In the genomic region with DNA sequence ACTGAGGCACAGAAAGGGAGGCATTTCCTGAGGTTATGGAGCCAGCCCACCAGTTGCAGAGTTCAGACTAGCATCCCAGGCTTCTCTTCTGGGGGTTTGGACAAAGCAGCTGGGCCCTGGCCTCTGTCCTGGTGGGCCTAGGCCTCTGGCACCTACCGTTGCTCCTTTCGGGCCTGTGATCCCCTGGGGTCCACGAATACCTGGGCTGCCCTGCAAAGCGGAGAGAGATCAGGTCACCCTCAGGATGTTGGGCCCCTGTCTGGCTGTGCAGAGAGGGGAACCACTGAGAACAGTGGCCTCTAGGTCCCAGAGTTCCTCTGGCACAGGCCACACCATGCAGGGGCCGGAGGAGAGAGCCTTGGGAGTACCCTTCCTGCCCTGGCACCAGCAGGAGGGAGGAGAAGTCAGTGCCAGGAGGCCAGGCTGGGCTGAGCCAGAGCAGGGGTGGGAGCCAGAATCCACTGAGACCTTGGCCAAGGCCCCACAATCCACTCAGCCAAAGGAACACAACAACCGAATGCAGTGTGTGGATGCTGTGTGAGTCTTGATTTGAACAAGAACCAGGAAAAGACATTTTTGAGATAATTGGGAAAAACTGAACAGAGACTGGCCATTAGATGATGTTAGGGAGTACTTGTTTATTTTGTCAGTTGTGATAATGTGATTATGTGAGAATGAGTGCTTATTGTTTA, we compare ENCODE assay signal across 17 cellular contexts. TPM values are rescaled to one million over a fixed set of nuclear protein-coding genes. Genes with fewer than 3 reads are reported as not detected.
DNase-seq lines count a peak whose midpoint lies in the region; ATAC-seq and TF ChIP-seq lines count a peak whose summit lies in the region.
"Had no signal": no experiment of that assay in that cellular context is flagged by ENCODE, and none has a peak within 500 bp of the region (broad histone marks: within the 10 kb centered on the region; RNA-seq: fewer than 3 reads in every experiment).

No MANE protein-coding gene starts in this region.

- TF ChIP-seq CTCF in tibial artery (IDR thresholded peaks at IDR 0.05), result no peak

- H3K9me3 ChIP-seq in tibial artery, result no peaks in the 10 kb centered on the region
- H3K9me3 ChIP-seq: gastroesophageal sphincter, lower lobe of right lung, prostate gland, tibial nerve had no signal

- ATAC-seq in Right ventricle myocardium inferior, result peak; percentile 55
- no peak for ATAC-seq in HG03159 (IDR thresholded peaks at IDR 0.05; ENCODE audit: unreplicated experiment)
- ATAC-seq: gastroesophageal sphincter, lower lobe of right lung had no signal

- H3K36me3 ChIP-seq in tibial artery, result no peaks in the 10 kb centered on the region
- H3K36me3 ChIP-seq: gastroesophageal sphincter, lower lobe of right lung, prostate gland, tibial nerve had no signal

- H3K4me1 ChIP-seq in tibial artery, result peaks cover 0 to 19% (median 8%) of the 10 kb centered on the region in 4 donors
- H3K4me1 ChIP-seq: gastroesophageal sphincter had no signal

- intact Hi-C loops in Right ventricle myocardium inferior (cut with DNase I), result no loop called here
- intact Hi-C loops in cardiac septum (cut with DNase I), result no loop called here
- intact Hi-C loops in head of caudate nucleus (cut with DNase I), result no loop called here
- intact Hi-C loops in tibial artery (cut with DNase I; ENCODE audit: low total_unique reads), result no loop called here

- peaks cover 0 to 10% of the 10 kb centered on the region in 2 donors for H3K27me3 ChIP-seq in tibial artery
- H3K27me3 ChIP-seq: gastroesophageal sphincter, tibial nerve had no signal

- DNase-seq in Right ventricle myocardium inferior (ENCODE audit: missing footprints), result no peak
- DNase-seq in cardiac septum (ENCODE audit: low spot score), result no peak
- DNase-seq in head of caudate nucleus, result peak in 41 of 42 donors; percentile 44 to 89 (median 74)
- peak in 50 of 56 donors; percentile 16 to 83 (median 54) for DNase-seq in nucleus accumbens (lab: John Stamatoyannopoulos, UW)
- peak; percentile 39 to 85 for DNase-seq in tibial artery
- DNase-seq in LoVo (ENCODE audit: low spot score), result no peak
- DNase-seq in A172 (ENCODE audit: low spot score), result no peak
- DNase-seq: activated CD4-positive, alpha-beta T cell treated with anti-CD3 and anti-CD28 coated beads, Interleukin-2, amount 50 U/mL, for 1 hour; activated naive CD4-positive, alpha-beta T cell; lower lobe of right lung; NCI-H1436 treated with DMSO at 0.1 percent for 48 hours had no signal

- H3K4me3 ChIP-seq in tibial artery, result no peak overlapping the region
- H3K4me3 ChIP-seq: gastroesophageal sphincter, lower lobe of right lung, prostate gland, tibial nerve had no signal

- H3K27ac ChIP-seq in tibial artery, result peak overlapping the region; percentile 29 to 40
- H3K27ac ChIP-seq: epithelial cell of prostate, gastroesophageal sphincter, lower lobe of right lung, prostate gland, RWPE1 had no signal

RNA-seq across cellular contexts. Expression of a gene that starts 8.9 kb away (rescaled TPM):
- total RNA-seq in Right ventricle myocardium inferior (0.24 TPM), cardiac septum (1.3 TPM)
- total RNA-seq in A172 (2014; rRNA removed; shearing (Covaris generic)), result 0.67 and 0.90 TPM in 2 replicates

RNA-seq across cellular contexts. Expression of a gene that starts 50.1 kb away (rescaled TPM):
- total RNA-seq in Right ventricle myocardium inferior (37.4 TPM), cardiac septum (24.8 TPM)
- 86.7 and 131 TPM in 2 replicates for total RNA-seq in A172 (2014; rRNA removed; shearing (Covaris generic))

Comparison
In these comparisons a context has a peak if more than half of its experiments do, and no peak if none do; other contexts are left out.
1. DNase-seq: peak in head of caudate nucleus (41 of 42), nucleus accumbens (50 of 56) and tibial artery (2 of 2); none in Right ventricle myocardium inferior (single experiment), cardiac septum (single experiment), LoVo (single experiment) and A172 (single experiment).